ENCODE assay signal across 22 cellular contexts in genomic region chrX:1529756-1530155, GRCh38. TPM values are rescaled to one million over a fixed set of nuclear protein-coding genes. Genes with fewer than 3 reads are reported as not detected.
"Had no signal": no experiment of that assay in that cellular context is flagged by ENCODE, and none has a peak within 500 bp of the region (broad histone marks: within the 10 kb centered on the region; RNA-seq: fewer than 3 reads in every experiment).

No MANE protein-coding gene starts in this region.

- H3K27ac Mint-ChIP-seq: activated naive CD4-positive, alpha-beta T cell treated with anti-CD3 and anti-CD28 coated beads for 36 hours; activated naive CD8-positive, alpha-beta T cell treated with anti-CD3 and anti-CD28 coated beads, Interleukin-2, amount 10 ng/mL, durations not matched to agents 7 days and 5 days; activated T-helper 2 cell treated with anti-CD3 and anti-CD28 coated beads, Interferon-gamma antibody, Interleukin-2, Interleukin-4, amounts not matched to agents 10 μg/mL and 5 μg/mL and 100 μg/mL, durations not matched to agents 14 hours and 24 hours and 36 hours; immature natural killer cell; naive B cell; stimulated activated naive CD8-positive, alpha-beta T cell treated with anti-CD3 and anti-CD28 coated beads, Interleukin-15, amount 100 ng/mL, for 72 hours had no signal

- ATAC-seq: activated CD4-positive, CD25-positive, alpha-beta regulatory T cell treated with anti-CD3 and anti-CD28 coated beads, Interleukin-2, amount 50 U/mL, for 24 hours; left lobe of liver; lower lobe of right lung; mucosa of descending colon; sciatic nerve; SK-N-SH treated with all-trans-retinoic acid at 6 μM for 48 hours; stimulated activated naive CD8-positive, alpha-beta T cell treated with anti-CD3 and anti-CD28 coated beads, Interleukin-15, amount 100 ng/mL, for 72 hours had no signal

- H3K27me3 Mint-ChIP-seq: activated naive CD8-positive, alpha-beta T cell treated with anti-CD3 and anti-CD28 coated beads, Interleukin-2, amount 10 ng/mL, durations not matched to agents 7 days and 5 days; central memory CD8-positive, alpha-beta T cell; naive B cell; stimulated activated naive CD8-positive, alpha-beta T cell treated with anti-CD3 and anti-CD28 coated beads, Interleukin-15, amount 100 ng/mL, for 72 hours had no signal

- H3K9me3 Mint-ChIP-seq: activated naive CD4-positive, alpha-beta T cell treated with anti-CD3 and anti-CD28 coated beads for 36 hours; activated naive CD8-positive, alpha-beta T cell treated with anti-CD3 and anti-CD28 coated beads, Interleukin-2, amount 10 ng/mL, durations not matched to agents 7 days and 5 days; activated T-helper 2 cell treated with anti-CD3 and anti-CD28 coated beads, Interferon-gamma antibody, Interleukin-2, Interleukin-4, amounts not matched to agents 10 μg/mL and 5 μg/mL and 100 μg/mL, durations not matched to agents 14 hours and 24 hours and 36 hours; central memory CD8-positive, alpha-beta T cell; immature natural killer cell; naive B cell; stimulated activated naive CD8-positive, alpha-beta T cell treated with anti-CD3 and anti-CD28 coated beads, Interleukin-15, amount 100 ng/mL, for 72 hours had no signal

- DNase-seq: activated naive CD4-positive, alpha-beta T cell treated with anti-CD3 and anti-CD28 coated beads for 36 hours; activated naive CD8-positive, alpha-beta T cell treated with anti-CD3 and anti-CD28 coated beads, Interleukin-2, amount 10 ng/mL, durations not matched to agents 7 days and 5 days; amniotic stem cell; colonic mucosa; glutamatergic neuron; immature natural killer cell; lower lobe of right lung; mesendoderm; mucosa of descending colon; naive B cell; occipital lobe; posterior cingulate gyrus; small intestine; tibial artery had no signal

- H3K36me3 Mint-ChIP-seq: naive B cell had no signal

- H3K4me3 Mint-ChIP-seq: activated naive CD4-positive, alpha-beta T cell treated with anti-CD3 and anti-CD28 coated beads for 36 hours; activated naive CD8-positive, alpha-beta T cell treated with anti-CD3 and anti-CD28 coated beads, Interleukin-2, amount 10 ng/mL, durations not matched to agents 7 days and 5 days; central memory CD8-positive, alpha-beta T cell; immature natural killer cell; naive B cell; stimulated activated naive CD8-positive, alpha-beta T cell treated with anti-CD3 and anti-CD28 coated beads, Interleukin-15, amount 100 ng/mL, for 72 hours had no signal

RNA-seq across cellular contexts. Expression of gene P2RY8, which starts 7.2 kb away (rescaled TPM):
- total RNA-seq: kidney epithelial cell had no signal
